In genomic region chr20:42082611-42083010, GRCh38 we compare ENCODE assay signal across 14 cellular contexts.
DNase-seq lines count a peak whose midpoint lies in the region; ATAC-seq and TF ChIP-seq lines count a peak whose summit lies in the region.
"Had no signal": no experiment of that assay in that cellular context is flagged by ENCODE, and none has a peak within 500 bp of the region (broad histone marks: within the 10 kb centered on the region; RNA-seq: fewer than 3 reads in every experiment).

No MANE protein-coding gene starts in this region.

- no peak overlapping the region for H3K4me3 Mint-ChIP-seq in progenitor cell of endocrine pancreas (ENCODE audit: low read depth)
- H3K4me3 Mint-ChIP-seq in GM23338, result no peak overlapping the region
- H3K4me3 Mint-ChIP-seq: activated CD4-positive, alpha-beta T cell treated with anti-CD3 and anti-CD28 coated beads, Interleukin-2, amount 10 ng/mL, durations not matched to agents 24 days and 14 days; activated T-helper 1 cell treated with anti-CD3 and anti-CD28 coated beads, Interleukin-12 subunit alpha, Interleukin-12 subunit beta, Interleukin-2, Interleukin-4 antibody, amounts not matched to agents 30 ng/mL and 10 ng/mL and 1 ng/mL, durations not matched to agents 14 hours and 24 hours and 36 hours; effector memory CD8-positive, alpha-beta T cell had no signal

- H3K36me3 Mint-ChIP-seq in progenitor cell of endocrine pancreas (ENCODE audit: insufficient read depth), result peaks cover 10% of the 10 kb centered on the region
- H3K36me3 Mint-ChIP-seq in GM23338 (ENCODE audit: low read depth), result peaks cover 39% of the 10 kb centered on the region

- peak overlapping the region; percentile 71 for H3K27ac Mint-ChIP-seq in progenitor cell of endocrine pancreas
- no peak overlapping the region for H3K27ac Mint-ChIP-seq in GM23338
- H3K27ac Mint-ChIP-seq: activated CD4-positive, alpha-beta T cell treated with anti-CD3 and anti-CD28 coated beads, Interleukin-2, amount 10 ng/mL, durations not matched to agents 24 days and 14 days; activated T-helper 1 cell treated with anti-CD3 and anti-CD28 coated beads, Interleukin-12 subunit alpha, Interleukin-12 subunit beta, Interleukin-2, Interleukin-4 antibody, amounts not matched to agents 30 ng/mL and 10 ng/mL and 1 ng/mL, durations not matched to agents 14 hours and 24 hours and 36 hours; effector memory CD8-positive, alpha-beta T cell had no signal

- DNase-seq in HFF-Myc (ENCODE audit: extremely low read depth, low read depth) (peak; percentile 1), NCI-H69 (lab: John Stamatoyannopoulos, UW) (peak; percentile 80), fibroblast of mammary gland (ENCODE audit: low read depth) (peak; percentile 48), progenitor cell of endocrine pancreas (ENCODE audit: low spot score, unreplicated experiment) (no peak), posterior cingulate gyrus (no peak), GM23338 (ENCODE audit: low spot score) (no peak)
- no peak for DNase-seq in activated CD4-positive, alpha-beta T cell treated with anti-CD3 and anti-CD28 coated beads for 48 hours
- DNase-seq: activated CD4-positive, alpha-beta T cell treated with anti-CD3 and anti-CD28 coated beads, Interleukin-2, amount 10 ng/mL, durations not matched to agents 24 days and 14 days; effector memory CD8-positive, alpha-beta T cell; NCI-H146; stimulated activated CD4-positive, alpha-beta T cell treated with anti-CD3 and anti-CD28 coated beads, Interleukin-4, amount 100 ng/mL, for 24 hours had no signal

- H3K4me3 ChIP-seq in HFF-Myc (replicated peaks; ENCODE audit: low read depth, low read length) (no peak overlapping the region), fibroblast of mammary gland (ENCODE audit: control insufficient read depth, low read depth, low read length) (no peak overlapping the region), GM23338 (no peak overlapping the region)
- H3K4me3 ChIP-seq: BLaER1 treated with 17β-estradiol and CSF1 and Interleukin-3, amounts not matched to agents 10 nM and 100 nM had no signal

- no peak overlapping the region for H3K4me2 ChIP-seq in GM23338
- H3K4me2 ChIP-seq: BLaER1 treated with 17β-estradiol and CSF1 and Interleukin-3, amounts not matched to agents 10 nM and 100 nM had no signal

- no peak overlapping the region for H3K27ac ChIP-seq in GM23338 (ENCODE audit: low read depth)
- H3K27ac ChIP-seq: BLaER1 treated with 17β-estradiol and CSF1 and Interleukin-3, amounts not matched to agents 10 nM and 100 nM had no signal

- no peaks in the 10 kb centered on the region for H3K9me3 Mint-ChIP-seq in progenitor cell of endocrine pancreas (ENCODE audit: low read depth)
- peaks cover 95% of the 10 kb centered on the region for H3K9me3 Mint-ChIP-seq in GM23338

- no peaks in the 10 kb centered on the region for H4K20me1 ChIP-seq in GM23338 (replicated peaks; ENCODE audit: insufficient read depth)
- H4K20me1 ChIP-seq: BLaER1 treated with 17β-estradiol and CSF1 and Interleukin-3, amounts not matched to agents 10 nM and 100 nM had no signal

- H3K9me2 ChIP-seq in GM23338 (ENCODE audit: insufficient read depth), result no peaks in the 10 kb centered on the region

- TF ChIP-seq CTCF in HFF-Myc (IDR thresholded peaks at IDR 0.05; ENCODE audit: low read depth, low read length, missing control alignments) (no peak), fibroblast of mammary gland (conservative IDR thresholded peaks at IDR 0.05; ENCODE audit: control insufficient read depth, insufficient read depth, low read depth, low read length) (no peak), progenitor cell of endocrine pancreas (IDR thresholded peaks at IDR 0.05; ENCODE audit: unreplicated experiment) (no peak), GM23338 (conservative IDR thresholded peaks at IDR 0.05; ENCODE audit: low read depth in 2 of 2) (no peak)

- no peak for ATAC-seq in GM18868 (IDR thresholded peaks at IDR 0.05; ENCODE audit: unreplicated experiment)
- no peak for ATAC-seq in GM23338
- ATAC-seq: effector memory CD8-positive, alpha-beta T cell had no signal

- H3K36me3 ChIP-seq in GM23338 (ENCODE audit: insufficient read depth), result peaks cover 9% of the 10 kb centered on the region; the same call in 1 of the 2 replicates
- H3K36me3 ChIP-seq: BLaER1 treated with 17β-estradiol and CSF1 and Interleukin-3, amounts not matched to agents 10 nM and 100 nM had no signal

- H3K27me3 Mint-ChIP-seq in progenitor cell of endocrine pancreas, result no peaks in the 10 kb centered on the region
- H3K27me3 Mint-ChIP-seq in GM23338 (ENCODE audit: insufficient read depth, low read depth, poor library complexity), result peaks cover 5% of the 10 kb centered on the region
- H3K27me3 Mint-ChIP-seq: activated CD4-positive, alpha-beta T cell treated with anti-CD3 and anti-CD28 coated beads, Interleukin-2, amount 10 ng/mL, durations not matched to agents 24 days and 14 days; effector memory CD8-positive, alpha-beta T cell had no signal

- no peaks in the 10 kb centered on the region for H3K79me2 ChIP-seq in GM23338 (replicated peaks; ENCODE audit: insufficient read depth)

- H3F3A ChIP-seq in GM23338 (replicated peaks; ENCODE audit: low read depth), result no peaks in the 10 kb centered on the region

- no peaks in the 10 kb centered on the region for H3K4me1 ChIP-seq in GM23338 (ENCODE audit: insufficient read depth)

- peaks cover 21% of the 10 kb centered on the region for H3K4me1 Mint-ChIP-seq in progenitor cell of endocrine pancreas (ENCODE audit: low read depth)
- no peaks in the 10 kb centered on the region for H3K4me1 Mint-ChIP-seq in GM23338
- H3K4me1 Mint-ChIP-seq: activated CD4-positive, alpha-beta T cell treated with anti-CD3 and anti-CD28 coated beads, Interleukin-2, amount 10 ng/mL, durations not matched to agents 24 days and 14 days had no signal

- intact Hi-C loops in posterior cingulate gyrus (cut with DNase I), result no loop called here

- no peaks in the 10 kb centered on the region for H3K27me3 ChIP-seq in GM23338 (ENCODE audit: insufficient read depth)
- H3K27me3 ChIP-seq: BLaER1 treated with 17β-estradiol and CSF1 and Interleukin-3, amounts not matched to agents 10 nM and 100 nM had no signal

- no peak overlapping the region for H2AFZ ChIP-seq in GM23338

TF ChIP-seq in GM23338, 12 proteins besides CTCF, POLR2A, EP300 and RAD21 (continues in another document):
- no peak for TF ChIP-seq ZNF462 (CRISPR knock-in tag; IDR thresholded peaks at IDR 0.05)

Comparison
In these comparisons a context has a peak if more than half of its experiments do, and no peak if none do; other contexts are left out.
1. DNase-seq: peak in HFF-Myc (single experiment), NCI-H69 (single experiment) and fibroblast of mammary gland (single experiment); none in progenitor cell of endocrine pancreas (single experiment), activated CD4-positive, alpha-beta T cell treated with anti-CD3 and anti-CD28 coated beads for 48 hours (single experiment), posterior cingulate gyrus (0 of 10) and GM23338 (single experiment).